Comparison of ENCODE assay signal across 18 cellular contexts in genomic region chr3:36733162-36733696, GRCh38. TPM values are rescaled to one million over a fixed set of nuclear protein-coding genes. Genes with fewer than 3 reads are reported as not detected.
"Had no signal": no experiment of that assay in that cellular context is flagged by ENCODE, and none has a peak within 500 bp of the region (broad histone marks: within the 10 kb centered on the region; RNA-seq: fewer than 3 reads in every experiment).

No MANE protein-coding gene starts in this region.

- H3K27ac ChIP-seq: body of pancreas, dorsolateral prefrontal cortex, esophagus muscularis mucosa, left lung, thyroid gland, vagina had no signal

- H3K36me3 ChIP-seq: esophagus muscularis mucosa, left lung, thyroid gland, vagina had no signal

- H3K4me3 ChIP-seq: body of pancreas, dorsolateral prefrontal cortex, esophagus muscularis mucosa, left lung, smooth muscle cell, thyroid gland, vagina had no signal

- DNase-seq: activated CD4-positive, alpha-beta T cell treated with anti-CD3 and anti-CD28 coated beads, Interleukin-2, amount 10 ng/mL, durations not matched to agents 7 days and 5 days; activated CD4-positive, CD25-positive, alpha-beta regulatory T cell; activated CD8-positive, alpha-beta memory T cell treated with anti-CD3 and anti-CD28 coated beads for 24 hours; activated naive CD4-positive, alpha-beta T cell treated with anti-CD3 and anti-CD28 coated beads, Interleukin-2, amount 50 U/mL, for 16 hours; body of pancreas; cerebellar nuclear complex; dorsolateral prefrontal cortex; left lung; mesenchymal stem cell; posterior cingulate gyrus; right cardiac atrium; thyroid gland had no signal

- H3K9me3 ChIP-seq: body of pancreas, esophagus muscularis mucosa, left lung, thyroid gland, vagina had no signal

- H3K27me3 ChIP-seq: body of pancreas, dorsolateral prefrontal cortex, left lung, thyroid gland, vagina had no signal

- H3K4me2 ChIP-seq: smooth muscle cell had no signal

- ATAC-seq: body of pancreas; left lung; right cardiac atrium; stimulated activated effector memory CD8-positive, alpha-beta T cell treated with anti-CD3 and anti-CD28 coated beads, Interleukin-12 subunit alpha, Interleukin-12 subunit beta, amount 100 ng/mL, for 72 hours had no signal

- H3K4me1 ChIP-seq: body of pancreas, left lung, thyroid gland, vagina had no signal

RNA-seq across cellular contexts. Expression of gene DCLK3, which starts 31.1 kb away (rescaled TPM):
- total RNA-seq: activated CD4-positive, alpha-beta T cell treated with anti-CD3 and anti-CD28 coated beads, Interleukin-2, amount 10 ng/mL, durations not matched to agents 7 days and 5 days; activated T-helper 2 cell treated with anti-CD3 and anti-CD28 coated beads, Interferon-gamma antibody, Interleukin-2, Interleukin-4, amounts not matched to agents 10 μg/mL and 5 μg/mL and 100 μg/mL, durations not matched to agents 14 hours and 24 hours and 36 hours; body of pancreas; fibroblast of villous mesenchyme; smooth muscle cell; vagina had no signal
- polyA plus RNA-seq: smooth muscle cell had no signal
